Comparison of ENCODE assay signal across 10 cellular contexts in the genomic region with DNA sequence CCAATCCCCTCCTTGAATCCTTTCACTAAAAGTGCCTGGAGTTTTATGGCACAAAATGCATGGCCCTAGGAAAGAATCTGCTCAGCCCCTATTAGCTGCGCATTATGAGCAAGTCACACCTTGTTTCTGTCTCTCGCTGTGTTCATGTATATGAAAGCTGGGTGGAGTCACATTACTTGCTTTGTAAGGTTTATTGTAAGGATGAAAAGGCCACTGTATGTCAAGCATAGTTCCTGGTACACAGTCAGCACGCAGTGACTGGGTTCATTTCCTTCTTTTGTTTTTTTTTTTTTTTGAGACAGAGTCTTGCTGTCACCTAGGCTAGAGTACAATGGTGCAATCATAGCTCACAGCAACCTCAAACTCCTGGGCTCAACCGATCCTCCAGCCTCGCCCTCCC. TPM values are rescaled to one million over a fixed set of nuclear protein-coding genes. Genes with fewer than 3 reads are reported as not detected.
A peak's percentile ranks its signal among the peaks of the same experiment; 100 is the strongest.
DNase-seq lines count a peak whose midpoint lies in the region; ATAC-seq and TF ChIP-seq lines count a peak whose summit lies in the region.
"Had no signal": no experiment of that assay in that cellular context is flagged by ENCODE, and none has a peak within 500 bp of the region (broad histone marks: within the 10 kb centered on the region; RNA-seq: fewer than 3 reads in every experiment).

No MANE protein-coding gene starts in this region.

- peak; percentile 44 to 66 for ATAC-seq in activated naive CD4-positive, alpha-beta T cell treated with anti-CD3 and anti-CD28 coated beads, Interleukin-2, amount 50 U/mL, for 72 hours
- ATAC-seq: natural killer cell treated with Interleukin-12 subunit alpha and Interleukin-12 subunit beta and Interleukin-15 and Interleukin-18, amount 100 ng/mL, for 72 hours had no signal

- H3K36me3 Mint-ChIP-seq in activated naive CD4-positive, alpha-beta T cell treated with anti-CD3 and anti-CD28 coated beads, Interleukin-2, amount 50 U/mL, for 72 hours: no peaks in the 10 kb centered on the region
- H3K36me3 Mint-ChIP-seq: natural killer cell treated with Interleukin-12 subunit alpha and Interleukin-12 subunit beta and Interleukin-15 and Interleukin-18, amount 100 ng/mL, for 72 hours had no signal

- no peak for TF ChIP-seq RAD21 in Ishikawa (IDR thresholded peaks at IDR 0.05; ENCODE audit: low read depth)

- H3K27ac ChIP-seq in spleen (peak overlapping the region in 7 of 8 donors; percentile 37 to 87 (median 81)), tibial nerve (peak overlapping the region in 1 of 4 donors; percentile 53)

- peak; percentile 36; the same call in 1 of the 2 replicates for TF ChIP-seq EP300 in Ishikawa (IDR thresholded peaks at IDR 0.05; ENCODE audit: borderline replicate concordance)
- TF ChIP-seq EP300 in tibial nerve (IDR thresholded peaks at IDR 0.05): no peak

- no peak for TF ChIP-seq POLR2A in spleen (IDR thresholded peaks at IDR 0.05)
- TF ChIP-seq POLR2A in tibial nerve (IDR thresholded peaks at IDR 0.05): no peak

- H3K27me3 ChIP-seq in spleen (replicated peaks in 1 of 7) (no peaks in the 10 kb centered on the region), tibial nerve (no peaks in the 10 kb centered on the region)

- DNase-seq in SKM-1 treated with dmso at 0.1 percent for 144 hours (lab: John Stamatoyannopoulos, UW; ENCODE audit: unreplicated experiment): peak; percentile 37
- no peak for DNase-seq in SKM-1 (lab: John Stamatoyannopoulos, UW; ENCODE audit: unreplicated experiment)
- no peak for DNase-seq in activated naive CD4-positive, alpha-beta T cell treated with anti-CD3 and anti-CD28 coated beads, Interleukin-2, amount 50 U/mL, for 72 hours (ENCODE audit: low spot score in 2 of 2)
- DNase-seq in spleen: no peak
- no peak for DNase-seq in tibial nerve (ENCODE audit: low spot score in 2 of 2)
- no peak for DNase-seq in head of caudate nucleus
- DNase-seq in NCI-H2081 (lab: John Stamatoyannopoulos, UW): no peak
- DNase-seq: NCI-H1092 treated with DMSO at 0.1 percent for 48 hours had no signal

- H3K4me3 ChIP-seq in spleen (peak overlapping the region in 1 of 8 donors; percentile 15), tibial nerve (no peak overlapping the region)

- intact Hi-C loops in spleen (cut with DNase I; ENCODE audit: low total_unique reads): no loop called here
- intact Hi-C loops in head of caudate nucleus (cut with DNase I): no loop called here

- H3K9me3 ChIP-seq in spleen (no peaks in the 10 kb centered on the region), tibial nerve (no peaks in the 10 kb centered on the region)

- H3K36me3 ChIP-seq in spleen (no peaks in the 10 kb centered on the region), tibial nerve (no peaks in the 10 kb centered on the region)

- no peak for TF ChIP-seq CTCF in spleen (IDR thresholded peaks at IDR 0.05 in 8 of 11, conservative IDR thresholded peaks at IDR 0.05 in 3 of 11)
- no peak for TF ChIP-seq CTCF in tibial nerve (IDR thresholded peaks at IDR 0.05)

- no peak overlapping the region for H3K27ac Mint-ChIP-seq in activated naive CD4-positive, alpha-beta T cell treated with anti-CD3 and anti-CD28 coated beads, Interleukin-2, amount 50 U/mL, for 72 hours
- H3K27ac Mint-ChIP-seq: natural killer cell treated with Interleukin-12 subunit alpha and Interleukin-12 subunit beta and Interleukin-15 and Interleukin-18, amount 100 ng/mL, for 72 hours had no signal

- H3K4me1 ChIP-seq in spleen: peaks cover 6 to 27% (median 20%) of the 10 kb centered on the region in 6 donors
- H3K4me1 ChIP-seq in tibial nerve: no peaks in the 10 kb centered on the region

- H3K9me3 Mint-ChIP-seq in activated naive CD4-positive, alpha-beta T cell treated with anti-CD3 and anti-CD28 coated beads, Interleukin-2, amount 50 U/mL, for 72 hours: no peaks in the 10 kb centered on the region
- H3K9me3 Mint-ChIP-seq: natural killer cell treated with Interleukin-12 subunit alpha and Interleukin-12 subunit beta and Interleukin-15 and Interleukin-18, amount 100 ng/mL, for 72 hours had no signal

- WGBS in spleen, 5 donors: 44 to 47% (median 46%) methylated on average over 5 of the region's 5 CpGs
- 80 to 85% methylated on average over 5 of the region's 5 CpGs for WGBS in tibial nerve, 2 donors

TF ChIP-seq in Ishikawa, 13 proteins besides CTCF, POLR2A, EP300 and RAD21:
- no peak for TF ChIP-seq CREB1 (IDR thresholded peaks at IDR 0.05; ENCODE audit: low read depth)
- TF ChIP-seq NFIC (IDR thresholded peaks at IDR 0.05): no peak
- TF ChIP-seq CEBPB (IDR thresholded peaks at IDR 0.05): peak; percentile 15; the same call in 1 of the 2 replicates
- peak; percentile 54; the same call in 1 of the 2 replicates for TF ChIP-seq TCF12 (IDR thresholded peaks at IDR 0.05; ENCODE audit: low read depth)
- TF ChIP-seq FOXM1 (IDR thresholded peaks at IDR 0.05; ENCODE audit: borderline replicate concordance, low read depth): peak; percentile 31; the same call in 1 of the 2 replicates

RNA-seq across cellular contexts. Expression of a gene that starts 6.7 kb away (rescaled TPM):
- total RNA-seq in activated naive CD4-positive, alpha-beta T cell treated with anti-CD3 and anti-CD28 coated beads, Interleukin-2, amount 50 U/mL, for 72 hours: 10 to 100 TPM; 16.2 to 18.8 TPM
- 10 to 100 TPM; 21.2 to 40.4 (median 35.0) TPM for total RNA-seq in spleen
- polyA plus RNA-seq in spleen: 10 to 100 TPM in 1 of 3 donors, 1 to 10 TPM in 2; 6.0 to 14.8 (median 7.7) TPM
- 10 to 100 TPM in 1 of 4 donors, 1 to 10 TPM in 3; 5.9 to 21.9 (median 7.8) TPM for total RNA-seq in tibial nerve
